ENCODE assay signal across 1 cellular context in the genomic region with DNA sequence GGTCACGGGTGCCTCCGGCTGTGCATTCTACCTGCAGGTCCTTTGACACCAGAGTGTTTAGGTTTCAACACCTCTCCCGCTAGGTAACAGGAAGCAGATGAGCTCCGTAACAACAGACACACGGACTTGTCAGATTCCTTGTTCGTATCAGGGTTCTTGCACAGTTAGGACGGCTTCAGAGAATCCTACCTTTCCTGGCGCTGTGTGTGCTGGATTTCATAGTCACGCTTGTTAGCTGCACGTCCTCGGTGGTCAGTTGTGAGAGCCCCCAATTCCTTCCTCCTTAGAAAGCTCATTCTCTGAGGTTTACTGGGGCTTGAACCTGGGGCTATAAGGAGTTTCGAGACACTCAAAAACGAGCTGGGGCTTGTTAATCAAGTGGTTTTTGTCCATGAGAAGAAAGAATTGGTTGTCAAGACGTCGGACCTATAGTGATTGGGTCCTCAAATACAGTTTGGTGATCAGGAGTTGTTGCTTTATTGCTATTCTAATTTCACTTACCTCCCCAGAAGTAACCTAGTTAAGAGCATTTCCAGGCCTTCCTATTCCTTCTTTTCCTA.
TF ChIP-seq lines count a peak whose summit lies in the region.

No MANE protein-coding gene starts in this region.

TF ChIP-seq in liver, 16 proteins besides CTCF, POLR2A, EP300 and RAD21 (continued from another document):
- TF ChIP-seq, protein P1, sequence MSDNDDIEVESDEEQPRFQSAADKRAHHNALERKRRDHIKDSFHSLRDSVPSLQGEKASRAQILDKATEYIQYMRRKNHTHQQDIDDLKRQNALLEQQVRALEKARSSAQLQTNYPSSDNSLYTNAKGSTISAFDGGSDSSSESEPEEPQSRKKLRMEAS (IDR thresholded peaks at IDR 0.05): no peak
- TF ChIP-seq NR2F2 (IDR thresholded peaks at IDR 0.05) (no peak), RXRA (IDR thresholded peaks at IDR 0.05) (no peak)
TF ChIP-seq in liver: peak in this region for 0.
